In genomic region chr2:231557571-231558217, GRCh38 we compare ENCODE assay signal across 1 cellular context.
TF ChIP-seq lines count a peak whose summit lies in the region.

No MANE protein-coding gene starts in this region.

TF ChIP-seq in GM23338, 12 proteins besides CTCF, POLR2A, EP300 and RAD21 (continued from another document):
- no peak for TF ChIP-seq REST (IDR thresholded peaks at IDR 0.05; ENCODE audit: unreplicated experiment)
- no peak for TF ChIP-seq NANOG (IDR thresholded peaks at IDR 0.05; ENCODE audit: borderline replicate concordance)
- no peak for TF ChIP-seq EZH2phosphoT487 (IDR thresholded peaks at IDR 0.05; ENCODE audit: unreplicated experiment)
- no peak for TF ChIP-seq ETS1 (IDR thresholded peaks at IDR 0.05)
- no peak for TF ChIP-seq ZNF114 (CRISPR knock-in tag; IDR thresholded peaks at IDR 0.05)
